In the genomic region with DNA sequence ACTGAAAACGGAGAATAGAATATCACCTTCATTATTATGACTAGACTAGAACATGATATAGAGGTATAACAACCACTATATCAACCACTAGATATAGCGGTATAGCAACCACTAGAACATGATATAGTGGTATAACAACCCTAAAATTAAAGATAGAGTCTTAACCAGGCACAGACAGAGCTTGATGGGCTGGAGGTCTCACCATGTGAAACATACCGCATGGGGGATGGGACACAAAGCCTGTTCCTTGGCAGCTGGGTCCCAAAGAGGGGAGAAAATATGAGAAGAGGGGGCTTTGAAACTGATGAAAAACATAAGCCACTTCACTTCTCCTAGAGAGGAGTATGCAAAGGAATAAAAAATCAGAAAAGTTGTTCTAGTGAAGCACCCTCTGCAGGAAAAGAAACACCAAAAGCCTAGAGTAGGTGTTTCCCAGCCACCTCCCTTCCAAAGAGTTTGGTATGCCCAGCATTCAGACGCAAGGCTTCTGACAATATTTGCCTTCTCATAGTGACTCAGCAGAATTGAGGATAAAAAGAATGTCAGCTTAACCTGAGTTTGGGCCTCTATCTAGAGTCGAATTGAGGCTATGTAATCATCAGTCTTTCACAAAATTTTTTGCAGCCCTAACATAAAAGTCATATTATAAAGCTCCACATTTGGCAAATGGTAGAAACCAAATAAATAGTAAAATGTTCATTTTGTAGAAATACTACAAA, we compare ENCODE assay signal across 14 cellular contexts.
A peak's percentile ranks its signal among the peaks of the same experiment; 100 is the strongest.
DNase-seq lines count a peak whose midpoint lies in the region; ATAC-seq, FAIRE-seq and TF ChIP-seq lines count a peak whose summit lies in the region.
"Had no signal": no experiment of that assay in that cellular context is flagged by ENCODE, and none has a peak within 500 bp of the region (broad histone marks: within the 10 kb centered on the region; RNA-seq: fewer than 3 reads in every experiment).

No MANE protein-coding gene starts in this region.

- H3K27me3 Mint-ChIP-seq in stimulated activated naive B cell treated with anti-CD40 and anti-IgM and Interleukin-4, amounts not matched to agents 10 μg/mL and 1 μg/mL and 100 μg/mL, for 72 hours = no peaks in the 10 kb centered on the region

- DNase-seq in AG10803 (ENCODE audit: low read depth) = peak; percentile 91
- DNase-seq in KBM-7 = peak; percentile 1
- DNase-seq in keratinocyte (ENCODE audit: low read depth, low spot score) = peak; percentile 26
- no peak for DNase-seq in GM12892 (ENCODE audit: insufficient read length)
- no peak for DNase-seq in C1 segment of cervical spinal cord (lab: John Stamatoyannopoulos, UW)
- no peak for DNase-seq in stimulated activated naive B cell treated with anti-CD40 and anti-IgM and Interleukin-4, amounts not matched to agents 10 μg/mL and 1 μg/mL and 100 μg/mL, for 72 hours
- DNase-seq: activated CD8-positive, alpha-beta memory T cell treated with anti-CD3 and anti-CD28 coated beads, Interleukin-2, amount 50 U/mL, for 4 hours; foreskin melanocyte; GDM1; NCI-H2107; right cardiac atrium; tibial artery had no signal

- no peaks in the 10 kb centered on the region for H3K79me2 ChIP-seq in keratinocyte (ENCODE audit: control insufficient read depth, insufficient read depth, low read length)

- no peak overlapping the region for H3K4me3 ChIP-seq in AG10803 (ENCODE audit: low read length)
- H3K4me3 ChIP-seq in keratinocyte (ENCODE audit: control insufficient read depth in 2 of 3, extremely low read depth in 1 of 3, insufficient read depth in 2 of 3, low read depth in 1 of 3, low read length in 3 of 3) = no peak overlapping the region
- H3K4me3 ChIP-seq: tibial artery had no signal

- H3K27ac Mint-ChIP-seq in stimulated activated naive B cell treated with anti-CD40 and anti-IgM and Interleukin-4, amounts not matched to agents 10 μg/mL and 1 μg/mL and 100 μg/mL, for 72 hours = no peak overlapping the region

- in situ Hi-C loops in KBM-7 (cut with MboI; ENCODE audit: low pct_unique_long_range_greater_than_20kb, low sequenced_read_pairs) = no loop called here

- no peaks in the 10 kb centered on the region for H3K27me3 ChIP-seq in keratinocyte (ENCODE audit: control insufficient read depth, extremely low read depth, insufficient read depth, low read length)
- H3K27me3 ChIP-seq: tibial artery had no signal

- FAIRE-seq in keratinocyte (lab: Jason Lieb, UNC) (peak; percentile 75), GM12892 (lab: Jason Lieb, UNC) (no peak)

- no peaks in the 10 kb centered on the region for H3K9me1 ChIP-seq in keratinocyte (ENCODE audit: control insufficient read depth, extremely low read depth, insufficient read depth, low read length)

- peak overlapping the region; percentile 39 for H2AFZ ChIP-seq in keratinocyte (ENCODE audit: control insufficient read depth, low read length)

- peaks cover 30% of the 10 kb centered on the region for H3K4me1 ChIP-seq in keratinocyte (ENCODE audit: control insufficient read depth, extremely low read depth, insufficient read depth, low read length)

- no peaks in the 10 kb centered on the region for H3K9me3 ChIP-seq in keratinocyte (ENCODE audit: control insufficient read depth, low read depth, low read length)
- H3K9me3 ChIP-seq: tibial artery had no signal

- no peaks in the 10 kb centered on the region for H3K36me3 Mint-ChIP-seq in stimulated activated naive B cell treated with anti-CD40 and anti-IgM and Interleukin-4, amounts not matched to agents 10 μg/mL and 1 μg/mL and 100 μg/mL, for 72 hours

- peak overlapping the region; percentile 34 for H3K27ac ChIP-seq in angular gyrus (ENCODE audit: low read depth, low read length)
- H3K27ac ChIP-seq in keratinocyte (ENCODE audit: control insufficient read depth, insufficient read depth, low read length) = peak overlapping the region; percentile 47
- H3K27ac ChIP-seq: tibial artery had no signal

- H4K20me1 ChIP-seq in keratinocyte (ENCODE audit: control insufficient read depth, extremely low read depth, insufficient read depth, low read length) = no peaks in the 10 kb centered on the region

- no peaks in the 10 kb centered on the region for H3K4me1 Mint-ChIP-seq in stimulated activated naive B cell treated with anti-CD40 and anti-IgM and Interleukin-4, amounts not matched to agents 10 μg/mL and 1 μg/mL and 100 μg/mL, for 72 hours

- no peak for ATAC-seq in HG03520 (IDR thresholded peaks at IDR 0.05; ENCODE audit: unreplicated experiment)
- ATAC-seq in stimulated activated naive B cell treated with anti-CD40 and anti-IgM and Interleukin-4, amounts not matched to agents 10 μg/mL and 1 μg/mL and 100 μg/mL, for 72 hours (replicated peaks) = no peak
- ATAC-seq: right cardiac atrium had no signal

- H3K36me3 ChIP-seq in keratinocyte (ENCODE audit: control insufficient read depth in 2 of 2, extremely low read depth in 1 of 2, insufficient read depth in 2 of 2, low read length in 2 of 2) = no peaks in the 10 kb centered on the region
- H3K36me3 ChIP-seq: tibial artery had no signal

- H3K9ac ChIP-seq in keratinocyte (ENCODE audit: control insufficient read depth, extremely low read depth, insufficient read depth, low read length) = no peak overlapping the region

- H3K9me3 Mint-ChIP-seq in stimulated activated naive B cell treated with anti-CD40 and anti-IgM and Interleukin-4, amounts not matched to agents 10 μg/mL and 1 μg/mL and 100 μg/mL, for 72 hours = no peaks in the 10 kb centered on the region

- H3K4me3 Mint-ChIP-seq in stimulated activated naive B cell treated with anti-CD40 and anti-IgM and Interleukin-4, amounts not matched to agents 10 μg/mL and 1 μg/mL and 100 μg/mL, for 72 hours = no peak overlapping the region

- TF ChIP-seq POLR2A in GM12892 (IDR thresholded peaks at IDR 0.05; ENCODE audit: low read depth, low read length) = no peak

- H3K4me2 ChIP-seq in keratinocyte (ENCODE audit: control insufficient read depth, extremely low read depth, insufficient read depth, low read depth, low read length) = peak overlapping the region; percentile 17

- TF ChIP-seq CTCF in AG10803 (conservative IDR thresholded peaks at IDR 0.05; ENCODE audit: low read length) (no peak; the same call in 1 of the 2 replicates), keratinocyte (optimal IDR thresholded peaks at IDR 0.05 in 1 of 3, IDR thresholded peaks at IDR 0.05 in 1 of 3, conservative IDR thresholded peaks at IDR 0.05 in 1 of 3; ENCODE audit: extremely low read depth in 1 of 3, insufficient read depth in 2 of 3, low read length in 3 of 3) (peak in 1 of 3 experiments; percentile 3)

- dilution Hi-C loops in keratinocyte (cut with MboI; ENCODE audit: extremely low pct_ligation_motif_present, low sequenced_read_pairs) = no loop called here

Comparison
In these comparisons a context has a peak if more than half of its experiments do, and no peak if none do; other contexts are left out.
1. DNase-seq: peak in AG10803 (single experiment), KBM-7 (single experiment) and keratinocyte (single experiment); none in GM12892 (single experiment), C1 segment of cervical spinal cord (0 of 14) and stimulated activated naive B cell treated with anti-CD40 and anti-IgM and Interleukin-4, amounts not matched to agents 10 μg/mL and 1 μg/mL and 100 μg/mL, for 72 hours (single experiment).